ENCODE assay signal across 29 cellular contexts in genomic region chr13:69644447-69644846, GRCh38.
"Had no signal": no experiment of that assay in that cellular context is flagged by ENCODE, and none has a peak within 500 bp of the region (broad histone marks: within the 10 kb centered on the region; RNA-seq: fewer than 3 reads in every experiment).

No MANE protein-coding gene starts in this region.

- H3K9me3 Mint-ChIP-seq: type B pancreatic cell had no signal

- H2AFZ ChIP-seq: neural progenitor cell, parathyroid adenoma had no signal

- H3K79me2 ChIP-seq: parathyroid adenoma had no signal

- H3K27me3 ChIP-seq: neural progenitor cell, ovary, right lobe of liver, sigmoid colon, suprapubic skin, testis, tibial artery, transverse colon, upper lobe of right lung, uterus had no signal

- H3K4me3 ChIP-seq: neural progenitor cell, ovary, psoas muscle, right lobe of liver, sigmoid colon, suprapubic skin, testis, tibial artery, transverse colon, upper lobe of right lung, uterus had no signal

- H3K36me3 ChIP-seq: neural progenitor cell, ovary, right lobe of liver, sigmoid colon, suprapubic skin, tibial artery, transverse colon, upper lobe of right lung, uterus had no signal

- H3K27ac Mint-ChIP-seq: natural killer cell; nephron; neural progenitor cell; progenitor cell of endocrine pancreas; stimulated activated memory B cell treated with anti-CD40 and anti-IgM and Interleukin-4, amounts not matched to agents 10 μg/mL and 1 μg/mL and 100 μg/mL, for 72 hours; stimulated activated naive CD8-positive, alpha-beta T cell treated with anti-CD3 and anti-CD28 coated beads, Interleukin-15, amount 100 ng/mL, for 72 hours; type B pancreatic cell had no signal

- H3K36me3 Mint-ChIP-seq: natural killer cell; neural progenitor cell; stimulated activated memory B cell treated with anti-CD40 and anti-IgM and Interleukin-4, amounts not matched to agents 10 μg/mL and 1 μg/mL and 100 μg/mL, for 72 hours; type B pancreatic cell had no signal

- DNase-seq: natural killer cell; occipital lobe; ovary; posterior cingulate gyrus; psoas muscle; right cardiac atrium; right lobe of liver; sigmoid colon; small intestine; stimulated activated CD4-positive, alpha-beta T cell treated with anti-CD3 and anti-CD28 coated beads, Interleukin-15, amount 100 ng/mL, for 24 hours; stimulated activated CD4-positive, alpha-beta T cell treated with anti-CD3 and anti-CD28 coated beads, Interleukin-2, amount 100 ng/mL, for 24 hours; stimulated activated CD4-positive, alpha-beta T cell treated with anti-CD3 and anti-CD28 coated beads, Interleukin-2, amount 100 ng/mL, for 48 hours; stimulated activated CD4-positive, alpha-beta T cell treated with anti-CD3 and anti-CD28 coated beads, Interleukin-4, amount 100 ng/mL, for 24 hours; stimulated activated naive CD4-positive, alpha-beta T cell; stimulated activated naive CD8-positive, alpha-beta T cell treated with anti-CD3 and anti-CD28 coated beads, Interleukin-15, amount 100 ng/mL, for 72 hours; stimulated activated naive CD8-positive, alpha-beta T cell treated with anti-CD3 and anti-CD28 coated beads, Interleukin-15, Interleukin-2, amounts not matched to agents 100 U/mL and 50 U/mL, for 24 hours; substantia nigra; testis; tibial artery; transverse colon; upper lobe of right lung; uterus had no signal

- FAIRE-seq: small intestine had no signal

- H3K9me3 ChIP-seq: ovary, right lobe of liver, sigmoid colon, testis, transverse colon, upper lobe of right lung, uterus had no signal

- H3K4me1 Mint-ChIP-seq: natural killer cell; nephron; neural progenitor cell; stimulated activated memory B cell treated with anti-CD40 and anti-IgM and Interleukin-4, amounts not matched to agents 10 μg/mL and 1 μg/mL and 100 μg/mL, for 72 hours; stimulated activated naive CD8-positive, alpha-beta T cell treated with anti-CD3 and anti-CD28 coated beads, Interleukin-15, amount 100 ng/mL, for 72 hours had no signal

- H3K27me3 Mint-ChIP-seq: progenitor cell of endocrine pancreas; stimulated activated memory B cell treated with anti-CD40 and anti-IgM and Interleukin-4, amounts not matched to agents 10 μg/mL and 1 μg/mL and 100 μg/mL, for 72 hours; stimulated activated naive CD8-positive, alpha-beta T cell treated with anti-CD3 and anti-CD28 coated beads, Interleukin-15, amount 100 ng/mL, for 72 hours; type B pancreatic cell had no signal

- H3K4me2 ChIP-seq: neural progenitor cell had no signal

- H3K27ac ChIP-seq: neural progenitor cell, ovary, parathyroid adenoma, psoas muscle, right lobe of liver, sigmoid colon, suprapubic skin, testis, tibial artery, transverse colon, upper lobe of right lung, uterus had no signal

- H3K4me3 Mint-ChIP-seq: natural killer cell; nephron; neural progenitor cell; stimulated activated memory B cell treated with anti-CD40 and anti-IgM and Interleukin-4, amounts not matched to agents 10 μg/mL and 1 μg/mL and 100 μg/mL, for 72 hours; stimulated activated naive CD8-positive, alpha-beta T cell treated with anti-CD3 and anti-CD28 coated beads, Interleukin-15, amount 100 ng/mL, for 72 hours; type B pancreatic cell had no signal

- ATAC-seq: natural killer cell; psoas muscle; right cardiac atrium; stimulated activated memory B cell treated with anti-CD40 and anti-IgM and Interleukin-4, amounts not matched to agents 10 μg/mL and 1 μg/mL and 100 μg/mL, for 72 hours; stimulated activated naive CD8-positive, alpha-beta T cell treated with anti-CD3 and anti-CD28 coated beads, Interleukin-15, amount 100 ng/mL, for 72 hours; stimulated activated naive CD8-positive, alpha-beta T cell treated with anti-CD3 and anti-CD28 coated beads, Interleukin-15, Interleukin-2, amounts not matched to agents 100 U/mL and 50 U/mL, for 24 hours; upper lobe of right lung had no signal

- H3K4me1 ChIP-seq: neural progenitor cell, parathyroid adenoma, psoas muscle, sigmoid colon, suprapubic skin, testis, tibial artery, transverse colon, upper lobe of right lung, uterus had no signal

- H3K9ac ChIP-seq: neural progenitor cell, parathyroid adenoma had no signal
